Comparison of ENCODE assay signal across 11 cellular contexts in the genomic region with DNA sequence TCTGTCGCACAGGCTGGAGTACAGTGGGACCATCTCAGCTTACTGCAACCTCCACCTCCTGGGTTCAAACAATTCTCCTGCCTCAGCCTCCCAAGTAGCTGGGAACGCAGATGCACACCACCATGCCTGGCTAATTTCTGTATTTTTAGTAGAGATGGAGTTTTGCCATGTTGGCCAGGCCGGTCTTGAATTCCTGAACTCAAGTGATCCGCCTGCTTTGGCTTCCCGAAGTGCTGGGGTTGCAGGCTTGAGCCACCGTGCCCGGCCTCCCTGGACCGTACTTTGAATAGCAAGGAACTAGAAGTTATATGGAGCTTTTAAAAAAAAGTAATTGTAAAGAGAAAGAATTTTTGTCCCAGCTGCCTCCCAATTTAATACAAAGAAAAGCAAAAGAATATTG. TPM values are rescaled to one million over a fixed set of nuclear protein-coding genes. Genes with fewer than 3 reads are reported as not detected.
"Had no signal": no experiment of that assay in that cellular context is flagged by ENCODE, and none has a peak within 500 bp of the region (broad histone marks: within the 10 kb centered on the region; RNA-seq: fewer than 3 reads in every experiment).

No MANE protein-coding gene starts in this region.

- H3K4me3 ChIP-seq: GM23248, GM23338, HAP-1 had no signal

- H3K4me2 ChIP-seq: GM23338 had no signal

- H3K27ac ChIP-seq: GM23248 had no signal

- H3K4me1 ChIP-seq: HAP-1 had no signal

- FAIRE-seq: H1, H54 had no signal

- H3K9me3 ChIP-seq: HAP-1 had no signal

- ATAC-seq: GM23338 had no signal

- DNase-seq: GM23248, GOT3, H7, H9, HCEC 1CT, HFFc6 had no signal

- H3K9ac ChIP-seq: GM23248 had no signal

- H3K36me3 ChIP-seq: HAP-1 had no signal

RNA-seq across cellular contexts. Expression of a gene that starts 8.3 kb away (rescaled TPM):
- total RNA-seq: GM23248, GM23338, H1, H4, H7, H9, HFFc6 had no signal
- polyA plus RNA-seq: GM23248, GM23338, H1 had no signal
